Comparison of ENCODE assay signal across 8 cellular contexts in genomic region chr17:30476726-30477082, GRCh38. TPM values are rescaled to one million over a fixed set of nuclear protein-coding genes. Genes with fewer than 3 reads are reported as not detected.
A peak's percentile ranks its signal among the peaks of the same experiment; 100 is the strongest.
DNase-seq lines count a peak whose midpoint lies in the region; ATAC-seq and TF ChIP-seq lines count a peak whose summit lies in the region.

No MANE protein-coding gene starts in this region.

- peaks cover 36% of the 10 kb centered on the region for H3K4me1 Mint-ChIP-seq in activated naive CD4-positive, alpha-beta T cell treated with anti-CD3 and anti-CD28 coated beads for 36 hours (ENCODE audit: low read depth)
- H3K4me1 Mint-ChIP-seq in IgD-negative memory B cell = peaks cover 16 to 24% (median 22%) of the 10 kb centered on the region in 3 donors
- H3K4me1 Mint-ChIP-seq in activated T-cell treated with anti-CD3 and anti-CD28 coated beads, Interleukin-2, amount 50 U/mL, for 24 hours (ENCODE audit: low read depth) = peaks cover 36% of the 10 kb centered on the region

- peak overlapping the region; percentile 97 for H3K27ac Mint-ChIP-seq in activated naive CD4-positive, alpha-beta T cell treated with anti-CD3 and anti-CD28 coated beads for 36 hours
- peak overlapping the region; percentile 84 to 100 (median 98) for H3K27ac Mint-ChIP-seq in IgD-negative memory B cell
- H3K27ac Mint-ChIP-seq in activated T-cell treated with anti-CD3 and anti-CD28 coated beads, Interleukin-2, amount 50 U/mL, for 24 hours = peak overlapping the region; percentile 98

- ATAC-seq in Right ventricle myocardium superior (ENCODE audit: poor library complexity) = peak; percentile 40

- peaks cover 2% of the 10 kb centered on the region for H3K27me3 Mint-ChIP-seq in activated naive CD4-positive, alpha-beta T cell treated with anti-CD3 and anti-CD28 coated beads for 36 hours (ENCODE audit: low read depth)
- no peaks in the 10 kb centered on the region for H3K27me3 Mint-ChIP-seq in IgD-negative memory B cell
- H3K27me3 Mint-ChIP-seq in activated T-cell treated with anti-CD3 and anti-CD28 coated beads, Interleukin-2, amount 50 U/mL, for 24 hours = peaks cover 4% of the 10 kb centered on the region

- H3K4me3 Mint-ChIP-seq in activated naive CD4-positive, alpha-beta T cell treated with anti-CD3 and anti-CD28 coated beads for 36 hours = peak overlapping the region; percentile 98
- peak overlapping the region; percentile 88 to 99 (median 98) for H3K4me3 Mint-ChIP-seq in IgD-negative memory B cell
- peak overlapping the region; percentile 94 for H3K4me3 Mint-ChIP-seq in activated T-cell treated with anti-CD3 and anti-CD28 coated beads, Interleukin-2, amount 50 U/mL, for 24 hours

- CTCF ChIA-PET in activated naive CD4-positive, alpha-beta T cell treated with anti-CD3 and anti-CD28 coated beads for 36 hours (lab: Charles Lee) = interaction anchor here (0.6 to 2.9 kb wide), 16 partner anchors 10 to 348 kb away, joined by 3 to 20 read pairs (median 3); partner anchors contain the start of genes BLMH and CRLF3

- no peak for TF ChIP-seq CTCF in retinal pigment epithelial cell (conservative IDR thresholded peaks at IDR 0.05; ENCODE audit: low read depth, low read length)

- peaks cover 9% of the 10 kb centered on the region for H3K36me3 Mint-ChIP-seq in activated naive CD4-positive, alpha-beta T cell treated with anti-CD3 and anti-CD28 coated beads for 36 hours (ENCODE audit: low read depth)
- peaks cover 7% of the 10 kb centered on the region for H3K36me3 Mint-ChIP-seq in IgD-negative memory B cell
- peaks cover 38% of the 10 kb centered on the region for H3K36me3 Mint-ChIP-seq in activated T-cell treated with anti-CD3 and anti-CD28 coated beads, Interleukin-2, amount 50 U/mL, for 24 hours (ENCODE audit: low read depth)

- intact Hi-C loops in activated naive CD4-positive, alpha-beta T cell treated with anti-CD3 and anti-CD28 coated beads for 36 hours (cut with micrococcal nuclease) = loop anchor here (1.0 to 10.0 kb wide), 9 partner anchors 98 to 430 kb away; partner anchors contain the start of genes CPD, NSRP1 and TEFM
- intact Hi-C loops in Right ventricle myocardium superior (cut with DNase I) = loop anchor here (5.0 kb wide), 1 partner anchor 126 kb away; no protein-coding TSS in a partner anchor

- DNase-seq in activated naive CD4-positive, alpha-beta T cell treated with anti-CD3 and anti-CD28 coated beads for 36 hours = peak; percentile 31
- DNase-seq in activated naive CD4-positive, alpha-beta T cell treated with anti-CD3 and anti-CD28 coated beads, Interleukin-2, amount 50 U/mL, for 16 hours = no peak
- DNase-seq in activated T-cell treated with anti-CD3 and anti-CD28 coated beads, Interleukin-2, amount 50 U/mL, for 24 hours = no peak
- DNase-seq in Right ventricle myocardium superior (no peak), retinal pigment epithelial cell (ENCODE audit: low read depth) (no peak), NCI-H1417 (lab: John Stamatoyannopoulos, UW) (no peak)
- DNase-seq in NK-92 treated with Interleukin-12 subunit alpha and Interleukin-12 subunit beta, amount 100 ng/mL, for 24 hours (lab: John Stamatoyannopoulos, UW) = no peak

- no peaks in the 10 kb centered on the region for H3K9me3 Mint-ChIP-seq in activated naive CD4-positive, alpha-beta T cell treated with anti-CD3 and anti-CD28 coated beads for 36 hours
- H3K9me3 Mint-ChIP-seq in IgD-negative memory B cell = no peaks in the 10 kb centered on the region
- H3K9me3 Mint-ChIP-seq in activated T-cell treated with anti-CD3 and anti-CD28 coated beads, Interleukin-2, amount 50 U/mL, for 24 hours = no peaks in the 10 kb centered on the region

- H3K4me3 ChIP-seq in retinal pigment epithelial cell (ENCODE audit: low read length) = peak overlapping the region; percentile 99

RNA-seq across cellular contexts. Expression of gene GOSR1, which starts 0.5 kb away (rescaled TPM):
- 10 to 100 TPM; 33.9 to 37.3 TPM for total RNA-seq in activated naive CD4-positive, alpha-beta T cell treated with anti-CD3 and anti-CD28 coated beads for 36 hours
- polyA plus RNA-seq in IgD-negative memory B cell = 50.0 TPM
- total RNA-seq in Right ventricle myocardium superior = 29.7 TPM
